Comparison of ENCODE assay signal across 1 cellular context in the genomic region with DNA sequence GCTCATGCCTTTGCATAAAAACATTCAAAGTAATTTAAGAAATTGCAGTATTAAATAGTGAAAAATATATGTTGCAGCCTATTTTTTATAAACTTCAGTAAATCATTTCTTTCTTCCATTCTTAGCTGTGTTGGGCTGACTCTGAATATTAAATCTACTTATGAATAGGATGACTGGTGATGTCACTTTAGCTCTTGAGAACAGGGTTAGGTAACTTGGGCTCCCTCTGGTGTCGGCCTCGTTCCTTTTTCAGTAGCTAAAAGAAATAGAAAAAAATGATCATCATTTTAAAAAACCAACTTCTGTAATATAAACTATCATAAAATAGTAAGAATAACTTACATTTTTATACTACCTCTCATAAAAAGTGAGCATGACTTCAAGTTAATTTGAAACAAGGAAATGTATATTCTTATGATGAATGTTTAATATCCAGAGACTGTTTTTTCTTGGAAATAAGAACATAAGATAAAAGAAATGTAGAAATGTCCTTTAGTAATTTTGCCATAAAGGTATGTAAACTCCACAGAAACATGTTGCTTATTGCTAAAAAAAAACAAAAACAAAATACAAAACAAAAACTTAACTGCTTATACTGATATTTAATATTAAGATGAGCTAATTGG.
A peak's percentile ranks its signal among the peaks of the same experiment; 100 is the strongest.
TF ChIP-seq lines count a peak whose summit lies in the region.

No MANE protein-coding gene starts in this region.

TF ChIP-seq in K562, 482 proteins besides CTCF, POLR2A, EP300 and RAD21 (continued from another document):
- TF ChIP-seq ATF1 (CRISPR knock-in tag; IDR thresholded peaks at IDR 0.05) (no peak), ATF1 (tag; IDR thresholded peaks at IDR 0.05) (0 out of 2 replicates have a peak, but pooled peaks have one; percentile 18), SMC3 (conservative IDR thresholded peaks at IDR 0.05; ENCODE audit: insufficient read depth, low read depth, low read length) (peak; percentile 31; the same call in 1 of the 2 replicates), FOXK2 (conservative IDR thresholded peaks at IDR 0.05 in 1 of 2, IDR thresholded peaks at IDR 0.05 in 1 of 2; ENCODE audit: low read depth in 2 of 2) (no peak), XRCC5 (IDR thresholded peaks at IDR 0.05; ENCODE audit: low read depth, low read length) (no peak), TAF1 (IDR thresholded peaks at IDR 0.05; ENCODE audit: control insufficient read depth, extremely low read depth, insufficient read depth, low read length, severe bottlenecking) (no peak), ZNF717 (CRISPR knock-in tag; IDR thresholded peaks at IDR 0.05) (no peak), FUS (optimal IDR thresholded peaks at IDR 0.05; ENCODE audit: low read depth, low read length) (no peak), ZNF12 (CRISPR knock-in tag; IDR thresholded peaks at IDR 0.05) (no peak), ZNF583 (CRISPR knock-in tag; IDR thresholded peaks at IDR 0.05) (no peak), BRD4 (IDR thresholded peaks at IDR 0.05) (no peak), ATF7 (IDR thresholded peaks at IDR 0.05) (peak; percentile 48), ZBTB40 (IDR thresholded peaks at IDR 0.05) (no peak), ZBTB40 (CRISPR knock-in tag; IDR thresholded peaks at IDR 0.05) (no peak), ZNF395 (CRISPR knock-in tag; IDR thresholded peaks at IDR 0.05) (no peak)
- TF ChIP-seq, protein P1, sequence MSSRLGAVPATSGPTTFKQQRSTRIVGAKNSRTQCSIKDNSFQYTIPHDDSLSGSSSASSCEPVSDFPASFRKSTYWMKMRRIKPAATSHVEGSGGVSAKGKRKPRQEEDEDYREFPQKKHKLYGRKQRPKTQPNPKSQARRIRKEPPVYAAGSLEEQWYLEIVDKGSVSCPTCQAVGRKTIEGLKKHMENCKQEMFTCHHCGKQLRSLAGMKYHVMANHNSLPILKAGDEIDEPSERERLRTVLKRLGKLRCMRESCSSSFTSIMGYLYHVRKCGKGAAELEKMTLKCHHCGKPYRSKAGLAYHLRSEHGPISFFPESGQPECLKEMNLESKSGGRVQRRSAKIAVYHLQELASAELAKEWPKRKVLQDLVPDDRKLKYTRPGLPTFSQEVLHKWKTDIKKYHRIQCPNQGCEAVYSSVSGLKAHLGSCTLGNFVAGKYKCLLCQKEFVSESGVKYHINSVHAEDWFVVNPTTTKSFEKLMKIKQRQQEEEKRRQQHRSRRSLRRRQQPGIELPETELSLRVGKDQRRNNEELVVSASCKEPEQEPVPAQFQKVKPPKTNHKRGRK (tag; IDR thresholded peaks at IDR 0.05) = no peak
